Comparison of ENCODE assay signal across 15 cellular contexts in genomic region chr14:22509036-22509709, GRCh38.
DNase-seq lines count a peak whose midpoint lies in the region; ATAC-seq and TF ChIP-seq lines count a peak whose summit lies in the region.
"Had no signal": no experiment of that assay in that cellular context is flagged by ENCODE, and none has a peak within 500 bp of the region (broad histone marks: within the 10 kb centered on the region; RNA-seq: fewer than 3 reads in every experiment).

No MANE protein-coding gene starts in this region.

- intact Hi-C loops in Right ventricle myocardium inferior (cut with DNase I), result no loop called here
- intact Hi-C loops in transverse colon (cut with DNase I; ENCODE audit: low total_unique reads), result no loop called here

- no peaks in the 10 kb centered on the region for H3K79me2 ChIP-seq in osteoblast (ENCODE audit: insufficient read depth, low read length)

- H3K9me3 ChIP-seq in right atrium auricular region (no peaks in the 10 kb centered on the region), transverse colon (no peaks in the 10 kb centered on the region), osteoblast (ENCODE audit: low read depth, low read length) (no peaks in the 10 kb centered on the region)
- H3K9me3 ChIP-seq: heart right ventricle, left lung, MG63 had no signal

- H3K4me2 ChIP-seq in osteoblast (ENCODE audit: insufficient read depth, low read length), result no peak overlapping the region
- H3K4me2 ChIP-seq: PC-9 had no signal

- no peak for TF ChIP-seq CTCF in right atrium auricular region (IDR thresholded peaks at IDR 0.05)
- TF ChIP-seq CTCF in HL-60 (IDR thresholded peaks at IDR 0.05; ENCODE audit: insufficient read depth, low read length), result no peak
- no peak for TF ChIP-seq CTCF in transverse colon (IDR thresholded peaks at IDR 0.05)
- TF ChIP-seq CTCF in osteoblast (IDR thresholded peaks at IDR 0.05; ENCODE audit: extremely low read depth, low read depth, low read length), result no peak

- peak overlapping the region; percentile 82 for H3K4me3 Mint-ChIP-seq in central memory CD8-positive, alpha-beta T cell

- in situ Hi-C loops in transverse colon (cut with MboI; ENCODE audit: low pct_ligation_motif_present in 1 of 4, low pct_unique_long_range_greater_than_20kb in 1 of 4, low sequenced_read_pairs in 3 of 4), result no loop called here

- no peak for TF ChIP-seq EP300 in transverse colon (IDR thresholded peaks at IDR 0.05; ENCODE audit: low read depth)

- H4K20me1 ChIP-seq in osteoblast (ENCODE audit: insufficient read depth, low read length), result no peaks in the 10 kb centered on the region

- 33 to 66% methylated on average over 1 to 7 of the region's 7 CpGs for WGBS in transverse colon (ENCODE audit: low coverage in 1 of 2), 2 donors

- no peaks in the 10 kb centered on the region for H3K27me3 Mint-ChIP-seq in central memory CD8-positive, alpha-beta T cell

- no peaks in the 10 kb centered on the region for H3K36me3 ChIP-seq in right atrium auricular region
- no peaks in the 10 kb centered on the region for H3K36me3 ChIP-seq in transverse colon
- no peaks in the 10 kb centered on the region for H3K36me3 ChIP-seq in osteoblast (ENCODE audit: insufficient read depth, low read length)
- H3K36me3 ChIP-seq: heart right ventricle, left lung, MG63 had no signal

- H3K4me1 ChIP-seq in right atrium auricular region (peaks cover 0 to 62% of the 10 kb centered on the region in 2 donors), transverse colon (peaks cover 0 to 36% (median 22%) of the 10 kb centered on the region in 4 donors), osteoblast (ENCODE audit: insufficient read depth, low read length) (peaks cover 11% of the 10 kb centered on the region)

- no peaks in the 10 kb centered on the region for H3K9me3 Mint-ChIP-seq in central memory CD8-positive, alpha-beta T cell

- H3K4me3 ChIP-seq in right atrium auricular region, result no peak overlapping the region
- no peak overlapping the region for H3K4me3 ChIP-seq in HL-60 (replicated peaks; ENCODE audit: insufficient read depth, low read length)
- no peak overlapping the region for H3K4me3 ChIP-seq in transverse colon
- H3K4me3 ChIP-seq in osteoblast (ENCODE audit: insufficient read depth, low read length), result no peak overlapping the region
- H3K4me3 ChIP-seq: left lung, MG63, PC-9 had no signal

- no peak for TF ChIP-seq POLR2A in transverse colon (IDR thresholded peaks at IDR 0.05)

- no peak overlapping the region for H2AFZ ChIP-seq in osteoblast (ENCODE audit: low read length)
- H2AFZ ChIP-seq: PC-9 had no signal

- H3K36me3 Mint-ChIP-seq in central memory CD8-positive, alpha-beta T cell (ENCODE audit: insufficient read depth), result peaks cover 75% of the 10 kb centered on the region

- ATAC-seq in Right ventricle myocardium inferior, result no peak
- ATAC-seq in central memory CD8-positive, alpha-beta T cell (replicated peaks; ENCODE audit: extremely low read depth, poor library complexity, severe bottlenecking), result no peak
- ATAC-seq in GM21381 (IDR thresholded peaks at IDR 0.05; ENCODE audit: unreplicated experiment), result no peak
- ATAC-seq: left lung had no signal

- DNase-seq in right atrium auricular region (ENCODE audit: low spot score), result no peak
- DNase-seq in Right ventricle myocardium inferior (ENCODE audit: missing footprints), result no peak
- DNase-seq in HL-60 (ENCODE audit: low read depth in 1 of 2, low spot score in 1 of 2), result no peak
- no peak for DNase-seq in central memory CD8-positive, alpha-beta T cell (ENCODE audit: low spot score in 2 of 2)
- no peak for DNase-seq in transverse colon
- no peak for DNase-seq in osteoblast (ENCODE audit: insufficient read length, low spot score, missing footprints)
- no peak for DNase-seq in ecto neural progenitor cell (ENCODE audit: low spot score)
- DNase-seq: caudate nucleus, heart right ventricle, left lung, MG63, NCI-H2171, nucleus accumbens, PC-9 had no signal

- H3K4me1 Mint-ChIP-seq in central memory CD8-positive, alpha-beta T cell, result peaks cover 61% of the 10 kb centered on the region

- peak overlapping the region; percentile 63 to 69 for H3K27ac ChIP-seq in right atrium auricular region
- H3K27ac ChIP-seq in HL-60 (replicated peaks), result peak overlapping the region; percentile 20; the same call in 1 of the 2 replicates
- H3K27ac ChIP-seq in transverse colon, result peak overlapping the region; percentile 44 to 70 (median 58)
- no peak overlapping the region for H3K27ac ChIP-seq in osteoblast (ENCODE audit: low read depth, low read length)
- H3K27ac ChIP-seq: left lung, PC-9 had no signal

- no peaks in the 10 kb centered on the region for H3K27me3 ChIP-seq in right atrium auricular region
- H3K27me3 ChIP-seq in HL-60 (ENCODE audit: insufficient read depth, poor library complexity, severe bottlenecking), result no peaks in the 10 kb centered on the region
- H3K27me3 ChIP-seq in transverse colon, result no peaks in the 10 kb centered on the region
- peaks cover 2% of the 10 kb centered on the region for H3K27me3 ChIP-seq in osteoblast (ENCODE audit: insufficient read depth, low read length)
- H3K27me3 ChIP-seq: heart right ventricle, left lung, MG63 had no signal

- peak overlapping the region; percentile 95 for H3K27ac Mint-ChIP-seq in central memory CD8-positive, alpha-beta T cell (ENCODE audit: low read depth)
